Comparison of ENCODE assay signal across 9 cellular contexts in the genomic region with DNA sequence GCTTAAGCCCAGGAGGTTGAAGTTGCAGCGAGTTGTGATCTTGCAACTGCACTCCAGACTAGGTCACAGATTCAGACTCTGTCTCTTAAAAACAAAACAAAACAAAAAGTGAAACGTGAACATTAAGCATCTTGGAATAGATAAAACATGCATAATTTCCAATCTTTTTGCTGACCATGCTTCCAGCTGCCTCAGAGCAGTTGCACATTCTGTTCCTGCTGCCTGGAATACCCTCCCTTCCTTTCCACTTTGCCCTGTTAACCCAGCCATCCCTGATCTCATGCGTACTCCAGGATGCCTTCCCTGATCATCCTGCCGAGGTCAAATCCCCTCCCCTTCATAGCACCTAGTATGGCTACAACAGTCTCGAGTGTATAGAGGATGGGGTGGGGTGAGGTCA. TPM values are rescaled to one million over a fixed set of nuclear protein-coding genes. Genes with fewer than 3 reads are reported as not detected.
A peak's percentile ranks its signal among the peaks of the same experiment; 100 is the strongest.
DNase-seq lines count a peak whose midpoint lies in the region; ATAC-seq, FAIRE-seq and TF ChIP-seq lines count a peak whose summit lies in the region.
"Had no signal": no experiment of that assay in that cellular context is flagged by ENCODE, and none has a peak within 500 bp of the region (broad histone marks: within the 10 kb centered on the region; RNA-seq: fewer than 3 reads in every experiment).

No MANE protein-coding gene starts in this region.

- peak; percentile 67 for FAIRE-seq in GM12892 (lab: Jason Lieb, UNC)

- H3K36me3 Mint-ChIP-seq in CD4-positive, CD25-positive, alpha-beta regulatory T cell: peaks cover 4% of the 10 kb centered on the region
- H3K36me3 Mint-ChIP-seq in activated CD4-positive, alpha-beta memory T cell treated with anti-CD3 and anti-CD28 coated beads, Interleukin-2, amount 10 ng/mL, durations not matched to agents 7 days and 5 days (ENCODE audit: low read depth): peaks cover 49% of the 10 kb centered on the region

- peak overlapping the region; percentile 95 to 97 (median 96) for H3K27ac Mint-ChIP-seq in CD4-positive, CD25-positive, alpha-beta regulatory T cell
- H3K27ac Mint-ChIP-seq in activated CD4-positive, alpha-beta memory T cell treated with anti-CD3 and anti-CD28 coated beads, Interleukin-2, amount 10 ng/mL, durations not matched to agents 7 days and 5 days: peak overlapping the region; percentile 94

- no peak for TF ChIP-seq POLR2A in GM12892 (IDR thresholded peaks at IDR 0.05; ENCODE audit: low read depth, low read length)
- TF ChIP-seq POLR2A in testis (IDR thresholded peaks at IDR 0.05): no peak

- CTCF ChIA-PET in activated CD4-positive, alpha-beta memory T cell treated with anti-CD3 and anti-CD28 coated beads, Interleukin-2, amount 10 ng/mL, durations not matched to agents 7 days and 5 days (lab: Charles Lee): interaction anchor here (1.0 to 7.4 kb wide), 3 partner anchors 8 to 22 kb away, joined by 3 to 70 read pairs (median 41); a partner anchor contains a TSS

- peak in 1 of 3 donors; percentile 36 for DNase-seq in CD4-positive, CD25-positive, alpha-beta regulatory T cell
- DNase-seq in GM12892 (ENCODE audit: insufficient read length) (no peak), testis (no peak), SKM-1 treated with dmso at 0.1 percent for 144 hours (lab: John Stamatoyannopoulos, UW; ENCODE audit: unreplicated experiment) (no peak), NCI-H1436 (lab: John Stamatoyannopoulos, UW) (no peak), AG20443 (ENCODE audit: low spot score) (no peak)
- no peak for DNase-seq in activated CD4-positive, alpha-beta memory T cell treated with anti-CD3 and anti-CD28 coated beads, Interleukin-2, amount 10 ng/mL, durations not matched to agents 7 days and 5 days
- DNase-seq: islet precursor cell had no signal

- H3K4me3 Mint-ChIP-seq in CD4-positive, CD25-positive, alpha-beta regulatory T cell: peak overlapping the region; percentile 80 to 95 (median 88)
- H3K4me3 Mint-ChIP-seq in activated CD4-positive, alpha-beta memory T cell treated with anti-CD3 and anti-CD28 coated beads, Interleukin-2, amount 10 ng/mL, durations not matched to agents 7 days and 5 days: peak overlapping the region; percentile 92

- peaks cover 18% of the 10 kb centered on the region for H3K36me3 ChIP-seq in CD4-positive, CD25-positive, alpha-beta regulatory T cell (ENCODE audit: control insufficient read depth, insufficient read depth, low read length)
- peaks cover 0 to 2% of the 10 kb centered on the region in 2 donors for H3K36me3 ChIP-seq in mucosa of rectum (ENCODE audit: control insufficient read depth in 2 of 2, insufficient read depth in 2 of 2, low read length in 2 of 2)
- no peaks in the 10 kb centered on the region for H3K36me3 ChIP-seq in testis (ENCODE audit: low read depth, missing control alignments)

- no peak for ATAC-seq in CD4-positive, CD25-positive, alpha-beta regulatory T cell (ENCODE audit: low read depth in 2 of 2)

- peak overlapping the region; percentile 92 for H3K27ac ChIP-seq in CD4-positive, CD25-positive, alpha-beta regulatory T cell (ENCODE audit: insufficient read depth, low read length, poor library complexity, severe bottlenecking)
- H3K27ac ChIP-seq in mucosa of rectum (ENCODE audit: low read depth in 2 of 2, low read length in 2 of 2): peak overlapping the region; percentile 18 to 68
- H3K27ac ChIP-seq in testis: no peak overlapping the region

- H3K9me3 ChIP-seq in CD4-positive, CD25-positive, alpha-beta regulatory T cell (ENCODE audit: control insufficient read depth in 2 of 2, low read length in 2 of 2): no peaks in the 10 kb centered on the region
- H3K9me3 ChIP-seq in mucosa of rectum (ENCODE audit: control insufficient read depth in 2 of 2, low read length in 2 of 2): no peaks in the 10 kb centered on the region
- no peaks in the 10 kb centered on the region for H3K9me3 ChIP-seq in testis

- H3K27me3 ChIP-seq in CD4-positive, CD25-positive, alpha-beta regulatory T cell (ENCODE audit: control insufficient read depth, insufficient read depth, low read length): no peaks in the 10 kb centered on the region
- H3K27me3 ChIP-seq in mucosa of rectum (ENCODE audit: control insufficient read depth in 2 of 2, insufficient read depth in 2 of 2, low read length in 2 of 2) (no peaks in the 10 kb centered on the region), testis (no peaks in the 10 kb centered on the region)

- intact Hi-C loops in testis (cut with DNase I; ENCODE audit: low total_unique reads): no loop called here

- TF ChIP-seq CTCF in testis (IDR thresholded peaks at IDR 0.05): no peak

- peak overlapping the region; percentile 68 for H3K4me3 ChIP-seq in CD4-positive, CD25-positive, alpha-beta regulatory T cell (ENCODE audit: low read depth, low read length)
- H3K4me3 ChIP-seq in mucosa of rectum (ENCODE audit: low read length in 2 of 2) (peak overlapping the region; percentile 45 to 61), testis (no peak overlapping the region)

- H3K4me1 ChIP-seq in CD4-positive, CD25-positive, alpha-beta regulatory T cell (ENCODE audit: control insufficient read depth, insufficient read depth, low read length, poor library complexity, severe bottlenecking): peaks cover 36% of the 10 kb centered on the region
- peaks cover 24 to 30% of the 10 kb centered on the region in 2 donors for H3K4me1 ChIP-seq in mucosa of rectum (ENCODE audit: control insufficient read depth in 2 of 2, insufficient read depth in 2 of 2, low read length in 2 of 2)
- peaks cover 12% of the 10 kb centered on the region for H3K4me1 ChIP-seq in testis

- WGBS in testis, 2 donors: 70 to 72% methylated on average over 5 of the region's 5 CpGs

- H3K9me3 Mint-ChIP-seq in CD4-positive, CD25-positive, alpha-beta regulatory T cell: no peaks in the 10 kb centered on the region
- no peaks in the 10 kb centered on the region for H3K9me3 Mint-ChIP-seq in activated CD4-positive, alpha-beta memory T cell treated with anti-CD3 and anti-CD28 coated beads, Interleukin-2, amount 10 ng/mL, durations not matched to agents 7 days and 5 days

- peak overlapping the region; percentile 46 to 60 for H3K9ac ChIP-seq in mucosa of rectum (ENCODE audit: low read depth in 1 of 2, low read length in 2 of 2)

- POLR2A ChIA-PET in activated CD4-positive, alpha-beta memory T cell treated with anti-CD3 and anti-CD28 coated beads, Interleukin-2, amount 10 ng/mL, durations not matched to agents 7 days and 5 days (lab: Charles Lee): interaction anchor here (1.0 to 4.2 kb wide), 6 partner anchors 7 to 35 kb away, joined by 4 to 52 read pairs (median 10); a partner anchor contains a TSS

- no peaks in the 10 kb centered on the region for H3K27me3 Mint-ChIP-seq in CD4-positive, CD25-positive, alpha-beta regulatory T cell
- no peaks in the 10 kb centered on the region for H3K27me3 Mint-ChIP-seq in activated CD4-positive, alpha-beta memory T cell treated with anti-CD3 and anti-CD28 coated beads, Interleukin-2, amount 10 ng/mL, durations not matched to agents 7 days and 5 days

- peaks cover 0 to 52% (median 25%) of the 10 kb centered on the region in 4 donors for H3K4me1 Mint-ChIP-seq in CD4-positive, CD25-positive, alpha-beta regulatory T cell
- peaks cover 63% of the 10 kb centered on the region for H3K4me1 Mint-ChIP-seq in activated CD4-positive, alpha-beta memory T cell treated with anti-CD3 and anti-CD28 coated beads, Interleukin-2, amount 10 ng/mL, durations not matched to agents 7 days and 5 days

RNA-seq across cellular contexts. Expression of a gene that starts 0.7 kb away (rescaled TPM):
- total RNA-seq in CD4-positive, CD25-positive, alpha-beta regulatory T cell: 144 TPM
- polyA plus RNA-seq in CD4-positive, CD25-positive, alpha-beta regulatory T cell: 10 to 100 TPM in 2 of 4 donors, 1 to 10 TPM in 2; 7.4 to 11.7 (median 9.7) TPM
- 39.1 TPM for polyA plus RNA-seq in GM12892 (2012; ENCODE audit: missing spikeins)
- total RNA-seq in activated CD4-positive, alpha-beta memory T cell treated with anti-CD3 and anti-CD28 coated beads, Interleukin-2, amount 10 ng/mL, durations not matched to agents 7 days and 5 days: 100 to 1,000 TPM in 1 of 2 experiments, 10 to 100 TPM in 1; 99.1 to 106 TPM
- total RNA-seq in testis: 10 to 100 TPM; 16.6 to 23.5 TPM
- 28.5 TPM for polyA plus RNA-seq in testis (ENCODE audit: insufficient read depth, low read depth, low replicate concordance)

RNA-seq across cellular contexts. Expression of a gene that starts 19.6 kb away (rescaled TPM):
- total RNA-seq in CD4-positive, CD25-positive, alpha-beta regulatory T cell: 32.7 TPM
- polyA plus RNA-seq in CD4-positive, CD25-positive, alpha-beta regulatory T cell: 10 to 100 TPM in 2 of 4 donors, 1 to 10 TPM in 2; 6.3 to 14.6 (median 11.1) TPM
- polyA plus RNA-seq in GM12892 (2012; ENCODE audit: missing spikeins): 9.3 TPM
- total RNA-seq in activated CD4-positive, alpha-beta memory T cell treated with anti-CD3 and anti-CD28 coated beads, Interleukin-2, amount 10 ng/mL, durations not matched to agents 7 days and 5 days: 10 to 100 TPM; 40.2 to 43.5 TPM
- total RNA-seq in testis: 10 to 100 TPM; 15.6 TPM
- polyA plus RNA-seq in testis (ENCODE audit: insufficient read depth, low read depth, low replicate concordance): 9.2 TPM

RNA-seq across cellular contexts. Expression of a gene that starts 21.4 kb away (rescaled TPM):
- total RNA-seq in CD4-positive, CD25-positive, alpha-beta regulatory T cell: 40.1 TPM
- polyA plus RNA-seq in CD4-positive, CD25-positive, alpha-beta regulatory T cell: 100 to 1,000 TPM; 170 to 217 (median 187) TPM
- 226 TPM for polyA plus RNA-seq in GM12892 (2012; ENCODE audit: missing spikeins)
- 100 to 1,000 TPM; 137 to 139 TPM for total RNA-seq in activated CD4-positive, alpha-beta memory T cell treated with anti-CD3 and anti-CD28 coated beads, Interleukin-2, amount 10 ng/mL, durations not matched to agents 7 days and 5 days
- total RNA-seq in testis: 100 to 1,000 TPM; 189 to 271 TPM
- 287 TPM for polyA plus RNA-seq in testis (ENCODE audit: insufficient read depth, low read depth, low replicate concordance)

RNA-seq across cellular contexts. Expression of a gene that starts 22.0 kb away (rescaled TPM):
- total RNA-seq in CD4-positive, CD25-positive, alpha-beta regulatory T cell: 95.6 TPM
- 100 to 1,000 TPM; 418 to 512 (median 480) TPM for polyA plus RNA-seq in CD4-positive, CD25-positive, alpha-beta regulatory T cell
- 253 TPM for polyA plus RNA-seq in GM12892 (2012; ENCODE audit: missing spikeins)
- total RNA-seq in activated CD4-positive, alpha-beta memory T cell treated with anti-CD3 and anti-CD28 coated beads, Interleukin-2, amount 10 ng/mL, durations not matched to agents 7 days and 5 days: 100 to 1,000 TPM; 137 to 145 TPM
- 100 to 1,000 TPM; 303 to 340 TPM for total RNA-seq in testis
- 275 TPM for polyA plus RNA-seq in testis (ENCODE audit: insufficient read depth, low read depth, low replicate concordance)

RNA-seq across cellular contexts. Expression of a gene that starts 34.0 kb away (rescaled TPM):
- total RNA-seq in CD4-positive, CD25-positive, alpha-beta regulatory T cell: 28.6 TPM
- 1 to 10 TPM; 6.0 to 7.4 (median 6.4) TPM for polyA plus RNA-seq in CD4-positive, CD25-positive, alpha-beta regulatory T cell
- polyA plus RNA-seq in GM12892 (2012; ENCODE audit: missing spikeins): 8.9 TPM
- 10 to 100 TPM; 38.5 to 42.2 TPM for total RNA-seq in activated CD4-positive, alpha-beta memory T cell treated with anti-CD3 and anti-CD28 coated beads, Interleukin-2, amount 10 ng/mL, durations not matched to agents 7 days and 5 days
- total RNA-seq in testis: 10 to 100 TPM; 19.3 to 22.0 TPM
- polyA plus RNA-seq in testis (ENCODE audit: insufficient read depth, low read depth, low replicate concordance): 13.7 TPM

Comparison
In these comparisons a context has a peak if more than half of its experiments do, and no peak if none do; other contexts are left out.
1. H3K27ac ChIP-seq: peak in CD4-positive, CD25-positive, alpha-beta regulatory T cell (single experiment) and mucosa of rectum (2 of 2); none in testis (0 of 2).
2. H3K4me3 ChIP-seq: peak in CD4-positive, CD25-positive, alpha-beta regulatory T cell (single experiment) and mucosa of rectum (2 of 2); none in testis (0 of 2).